Comparison of ENCODE assay signal across 12 cellular contexts in the genomic region with DNA sequence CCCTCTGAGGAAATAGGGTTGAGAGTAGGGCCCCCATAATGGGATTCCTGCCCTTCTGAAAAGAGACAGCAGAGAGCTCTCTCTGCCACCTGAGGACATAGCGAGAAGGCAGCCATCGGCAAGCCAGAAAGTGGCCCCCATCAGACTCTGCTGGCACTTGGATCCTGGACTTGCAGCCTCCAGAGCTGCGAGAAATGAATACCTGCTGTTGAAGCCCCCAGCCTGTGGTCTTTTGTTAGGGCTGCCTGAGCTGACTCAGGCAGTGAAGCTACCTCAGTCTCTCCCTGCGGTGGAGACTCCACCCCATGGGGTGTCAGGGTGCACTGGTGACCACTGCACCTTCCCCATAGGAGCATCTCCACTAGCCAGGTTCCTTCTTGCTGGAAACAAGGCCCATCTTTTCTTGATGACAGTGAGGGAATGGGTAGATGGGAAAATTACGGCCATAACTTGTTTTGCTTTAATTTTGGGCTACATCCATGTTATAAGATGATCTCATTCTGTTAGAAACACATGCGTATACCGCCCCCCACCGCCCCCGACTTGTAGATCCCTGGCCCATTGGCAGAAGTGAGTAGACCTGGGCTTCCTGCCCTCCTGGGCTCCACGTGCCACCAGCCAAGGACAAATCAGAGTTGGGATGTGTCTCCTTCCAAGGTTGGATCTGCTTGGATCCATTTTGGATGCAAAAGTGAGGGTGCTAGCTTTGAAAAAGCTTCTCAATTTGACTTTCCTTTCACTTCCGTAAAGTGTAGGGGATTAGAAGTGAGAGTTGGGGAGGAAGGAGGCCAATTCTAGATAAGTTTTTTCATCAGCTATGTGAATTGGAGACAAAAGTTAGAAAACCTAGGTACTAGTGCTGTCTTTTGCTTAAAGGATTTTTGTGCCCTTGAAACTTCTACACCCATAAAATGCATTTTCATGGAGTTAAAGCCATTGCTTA. TPM values are rescaled to one million over a fixed set of nuclear protein-coding genes. Genes with fewer than 3 reads are reported as not detected.
DNase-seq lines count a peak whose midpoint lies in the region; ATAC-seq and TF ChIP-seq lines count a peak whose summit lies in the region.
"Had no signal": no experiment of that assay in that cellular context is flagged by ENCODE, and none has a peak within 500 bp of the region (broad histone marks: within the 10 kb centered on the region; RNA-seq: fewer than 3 reads in every experiment).

No MANE protein-coding gene starts in this region.

- H3K36me3 ChIP-seq in upper lobe of right lung = no peaks in the 10 kb centered on the region
- no peaks in the 10 kb centered on the region for H3K36me3 ChIP-seq in tibial nerve

- intact Hi-C loops in right cardiac atrium (cut with DNase I) = no loop called here
- intact Hi-C loops in cardiac septum (cut with DNase I) = loop anchor here (5.0 kb wide), 1 partner anchor 210 kb away; no protein-coding TSS in a partner anchor
- intact Hi-C loops in upper lobe of right lung (cut with DNase I) = no loop called here

- TF ChIP-seq CTCF in upper lobe of right lung (IDR thresholded peaks at IDR 0.05) (peak; percentile 23), tibial nerve (IDR thresholded peaks at IDR 0.05) (no peak)

- H3K27ac ChIP-seq in right cardiac atrium (ENCODE audit: low read length) = no peak overlapping the region
- no peak overlapping the region for H3K27ac ChIP-seq in upper lobe of right lung
- peak overlapping the region in 1 of 4 donors; percentile 36 for H3K27ac ChIP-seq in tibial nerve
- H3K27ac ChIP-seq: hepatocyte, PC-9 had no signal

- peaks cover 23% of the 10 kb centered on the region for H3K4me1 ChIP-seq in right cardiac atrium (ENCODE audit: control insufficient read depth, insufficient read depth, low read length)
- H3K4me1 ChIP-seq in upper lobe of right lung = peaks cover 23% of the 10 kb centered on the region
- H3K4me1 ChIP-seq in tibial nerve = peaks cover 0 to 59% (median 37%) of the 10 kb centered on the region in 4 donors

- no peaks in the 10 kb centered on the region for H3K27me3 ChIP-seq in right cardiac atrium (ENCODE audit: control insufficient read depth, insufficient read depth)
- no peaks in the 10 kb centered on the region for H3K27me3 ChIP-seq in upper lobe of right lung
- no peaks in the 10 kb centered on the region for H3K27me3 ChIP-seq in tibial nerve
- H3K27me3 ChIP-seq: hepatocyte had no signal

- TF ChIP-seq POLR2A in erythroblast (IDR thresholded peaks at IDR 0.05; ENCODE audit: low read length) (no peak), tibial nerve (IDR thresholded peaks at IDR 0.05) (no peak)

- no peak for ATAC-seq in right cardiac atrium
- ATAC-seq in upper lobe of right lung = peak; percentile 26
- no peak for ATAC-seq in GM18861 (IDR thresholded peaks at IDR 0.05; ENCODE audit: unreplicated experiment)

- no peaks in the 10 kb centered on the region for H3K9me3 ChIP-seq in right cardiac atrium (ENCODE audit: control insufficient read depth, low read length)
- no peaks in the 10 kb centered on the region for H3K9me3 ChIP-seq in upper lobe of right lung
- no peaks in the 10 kb centered on the region for H3K9me3 ChIP-seq in tibial nerve

- WGBS in right cardiac atrium = 77% methylated on average over 11 of the region's 11 CpGs
- WGBS in tibial nerve, 2 donors = 82 to 87% methylated on average over 10 to 11 of the region's 11 CpGs

- no peak for TF ChIP-seq EP300 in tibial nerve (IDR thresholded peaks at IDR 0.05)

- DNase-seq in right cardiac atrium = peak in 2 of 3 donors; percentile 63 to 79
- DNase-seq in cardiac septum (ENCODE audit: low spot score) = no peak
- peak; percentile 37 for DNase-seq in UCSD-AML1 (lab: John Stamatoyannopoulos, UW; ENCODE audit: unreplicated experiment)
- peak; percentile 18 to 33 for DNase-seq in erythroblast (lab: John Stamatoyannopoulos, UW)
- DNase-seq in upper lobe of right lung = no peak
- no peak for DNase-seq in DMS153 treated with DMSO at 0.1 percent for 48 hours (lab: John Stamatoyannopoulos, UW; ENCODE audit: unreplicated experiment)
- no peak for DNase-seq in tibial nerve (ENCODE audit: low spot score in 2 of 2)
- DNase-seq: central memory CD4-positive, alpha-beta T cell; NCI-H1048; PC-9 had no signal

- H3K4me3 ChIP-seq in right cardiac atrium (ENCODE audit: low read length) (no peak overlapping the region), upper lobe of right lung (no peak overlapping the region), tibial nerve (no peak overlapping the region)
- H3K4me3 ChIP-seq: hepatocyte, PC-9 had no signal

RNA-seq across cellular contexts. Expression of gene NCK2, which starts 42.9 kb away (rescaled TPM):
- total RNA-seq in right cardiac atrium (10 to 100 TPM; 29.9 to 39.5 (median 32.1) TPM), cardiac septum (33.2 TPM), upper lobe of right lung (49.7 TPM), tibial nerve (10 to 100 TPM; 22.6 to 35.9 (median 28.1) TPM)
- polyA plus RNA-seq in right cardiac atrium = 30.9 TPM

Comparison
In these comparisons a context has a peak if more than half of its experiments do, and no peak if none do; other contexts are left out.
1. DNase-seq: peak in right cardiac atrium (2 of 3), UCSD-AML1 (single experiment) and erythroblast (2 of 2); none in cardiac septum (single experiment), upper lobe of right lung (single experiment), DMS153 treated with DMSO at 0.1 percent for 48 hours (single experiment) and tibial nerve (0 of 2).